In the genomic region with DNA sequence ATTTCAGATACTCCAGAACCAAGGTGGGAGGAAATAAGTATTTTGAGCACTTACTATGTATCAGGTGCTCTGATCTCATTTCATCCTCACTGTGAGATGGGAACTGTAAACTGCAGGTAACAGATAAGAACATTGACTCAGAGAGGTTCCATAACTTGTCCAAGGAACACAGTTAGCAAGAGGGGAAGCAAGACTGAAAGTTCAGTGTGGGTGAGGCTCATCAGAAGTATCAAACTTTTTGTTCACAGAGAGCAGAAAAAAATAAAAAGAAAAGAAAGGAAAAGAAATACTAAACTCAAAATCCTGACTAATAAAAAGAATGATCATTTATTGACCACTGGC, we compare ENCODE assay signal across 1 cellular context.
TF ChIP-seq lines count a peak whose summit lies in the region.

No MANE protein-coding gene starts in this region.

TF ChIP-seq in GM12878, 131 proteins besides CTCF, POLR2A, EP300 and RAD21 (continued from another document):
- TF ChIP-seq, protein P1, sequence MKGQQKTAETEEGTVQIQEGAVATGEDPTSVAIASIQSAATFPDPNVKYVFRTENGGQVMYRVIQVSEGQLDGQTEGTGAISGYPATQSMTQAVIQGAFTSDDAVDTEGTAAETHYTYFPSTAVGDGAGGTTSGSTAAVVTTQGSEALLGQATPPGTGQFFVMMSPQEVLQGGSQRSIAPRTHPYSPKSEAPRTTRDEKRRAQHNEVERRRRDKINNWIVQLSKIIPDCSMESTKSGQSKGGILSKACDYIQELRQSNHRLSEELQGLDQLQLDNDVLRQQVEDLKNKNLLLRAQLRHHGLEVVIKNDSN (IDR thresholded peaks at IDR 0.05; ENCODE audit: borderline replicate concordance, extremely low read length, insufficient read depth, low read depth, low read length) = no peak
- no peak for TF ChIP-seq RB1 (IDR thresholded peaks at IDR 0.05; ENCODE audit: borderline replicate concordance)
- TF ChIP-seq MTA3 (IDR thresholded peaks at IDR 0.05; ENCODE audit: borderline replicate concordance, low read length) = no peak
- no peak for TF ChIP-seq SIX5 (IDR thresholded peaks at IDR 0.05; ENCODE audit: low read depth, low read length, severe bottlenecking)
- TF ChIP-seq NR2C1 (IDR thresholded peaks at IDR 0.05) = no peak
- no peak for TF ChIP-seq EED (IDR thresholded peaks at IDR 0.05; ENCODE audit: low read depth)
- no peak for TF ChIP-seq SREBF2 (IDR thresholded peaks at IDR 0.05; ENCODE audit: low read length)
- no peak for TF ChIP-seq TAF1 (IDR thresholded peaks at IDR 0.05; ENCODE audit: borderline replicate concordance, low read depth, low read length)
- no peak for TF ChIP-seq POLR2AphosphoS2 (IDR thresholded peaks at IDR 0.05; ENCODE audit: low read depth, low read length)
- TF ChIP-seq ZNF384 (IDR thresholded peaks at IDR 0.05; ENCODE audit: borderline replicate concordance, low read depth, low read length) = no peak
- TF ChIP-seq BRCA1 (IDR thresholded peaks at IDR 0.05; ENCODE audit: low read depth, low read length) = no peak
- TF ChIP-seq, protein P2, sequence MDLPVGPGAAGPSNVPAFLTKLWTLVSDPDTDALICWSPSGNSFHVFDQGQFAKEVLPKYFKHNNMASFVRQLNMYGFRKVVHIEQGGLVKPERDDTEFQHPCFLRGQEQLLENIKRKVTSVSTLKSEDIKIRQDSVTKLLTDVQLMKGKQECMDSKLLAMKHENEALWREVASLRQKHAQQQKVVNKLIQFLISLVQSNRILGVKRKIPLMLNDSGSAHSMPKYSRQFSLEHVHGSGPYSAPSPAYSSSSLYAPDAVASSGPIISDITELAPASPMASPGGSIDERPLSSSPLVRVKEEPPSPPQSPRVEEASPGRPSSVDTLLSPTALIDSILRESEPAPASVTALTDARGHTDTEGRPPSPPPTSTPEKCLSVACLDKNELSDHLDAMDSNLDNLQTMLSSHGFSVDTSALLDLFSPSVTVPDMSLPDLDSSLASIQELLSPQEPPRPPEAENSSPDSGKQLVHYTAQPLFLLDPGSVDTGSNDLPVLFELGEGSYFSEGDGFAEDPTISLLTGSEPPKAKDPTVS (IDR thresholded peaks at IDR 0.05; ENCODE audit: low read depth, low read length) = no peak
- no peak for TF ChIP-seq CUX1 (IDR thresholded peaks at IDR 0.05; ENCODE audit: insufficient replicate concordance, low read depth, low read length)
- no peak for TF ChIP-seq NR2F1 (conservative IDR thresholded peaks at IDR 0.05)
- TF ChIP-seq TCF7 (IDR thresholded peaks at IDR 0.05; ENCODE audit: borderline replicate concordance) = no peak
- TF ChIP-seq SKIL (IDR thresholded peaks at IDR 0.05; ENCODE audit: low read depth, poor library complexity, severe bottlenecking) = no peak
TF ChIP-seq in GM12878: peak in this region for 0.
